1 cellular context compared by ENCODE assay signal in the genomic region with DNA sequence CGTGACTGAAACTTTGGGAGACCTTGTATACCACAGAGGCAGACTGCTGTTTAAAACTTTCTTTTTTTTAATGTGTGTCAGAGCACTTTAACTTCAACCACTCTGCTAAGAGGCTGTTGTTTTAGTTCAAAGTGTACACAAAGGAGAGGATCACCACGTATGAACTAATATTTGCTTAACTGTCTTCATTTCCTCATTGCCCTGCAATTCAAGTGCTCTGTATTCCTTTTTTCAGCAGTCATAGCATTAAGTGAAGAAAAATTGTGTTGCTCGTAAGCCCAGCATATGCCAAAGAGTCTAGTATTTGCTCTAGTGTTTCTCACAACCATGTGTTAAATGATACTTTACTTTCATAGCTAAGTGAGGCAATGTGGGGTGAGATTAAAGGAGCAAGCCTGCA.
TF ChIP-seq lines count a peak whose summit lies in the region.

No MANE protein-coding gene starts in this region.

TF ChIP-seq in endothelial cell of umbilical vein, 7 proteins besides CTCF, POLR2A, EP300 and RAD21:
- TF ChIP-seq EZH2 (IDR thresholded peaks at IDR 0.05; ENCODE audit: borderline replicate concordance, low read depth, low read length, severe bottlenecking) (no peak), MYC (IDR thresholded peaks at IDR 0.05; ENCODE audit: low read depth, low read length) (no peak)
